Comparison of ENCODE assay signal across 1 cellular context in genomic region chr16:78129349-78129748, GRCh38.
TF ChIP-seq lines count a peak whose summit lies in the region.

No MANE protein-coding gene starts in this region.

TF ChIP-seq in HepG2, 621 proteins besides CTCF, POLR2A, EP300 and RAD21 (continued from another document and continues in another):
- TF ChIP-seq ARID5B (CRISPR knock-in tag; IDR thresholded peaks at IDR 0.05) (peak; percentile 79), BHLHE40 (IDR thresholded peaks at IDR 0.05; ENCODE audit: low read length) (no peak), ZNF7 (CRISPR knock-in tag; IDR thresholded peaks at IDR 0.05) (no peak), ARHGAP35 (CRISPR knock-in tag; IDR thresholded peaks at IDR 0.05; ENCODE audit: borderline replicate concordance) (no peak), IRF9 (CRISPR knock-in tag; IDR thresholded peaks at IDR 0.05; ENCODE audit: borderline replicate concordance) (no peak), ZNF607 (CRISPR knock-in tag; IDR thresholded peaks at IDR 0.05; ENCODE audit: borderline replicate concordance) (no peak), ZNF670 (CRISPR knock-in tag; IDR thresholded peaks at IDR 0.05; ENCODE audit: borderline replicate concordance) (no peak), ZBTB1 (CRISPR knock-in tag; IDR thresholded peaks at IDR 0.05; ENCODE audit: borderline replicate concordance) (no peak), MIER3 (CRISPR knock-in tag; IDR thresholded peaks at IDR 0.05; ENCODE audit: borderline replicate concordance) (peak; percentile 31; the same call in 1 of the 2 replicates), NR2C2 (CRISPR knock-in tag; IDR thresholded peaks at IDR 0.05; ENCODE audit: borderline replicate concordance) (no peak), ZFX (CRISPR knock-in tag; IDR thresholded peaks at IDR 0.05; ENCODE audit: low read depth) (no peak), FOXA1 (IDR thresholded peaks at IDR 0.05) (no peak), FOXA1 (CRISPR knock-in tag; IDR thresholded peaks at IDR 0.05) (0 out of 2 replicates have a peak, but pooled peaks have one; percentile 37), ZSCAN12 (CRISPR knock-in tag; IDR thresholded peaks at IDR 0.05) (no peak), GTF3A (CRISPR knock-in tag; conservative IDR thresholded peaks at IDR 0.05) (no peak), RORA (CRISPR knock-in tag; IDR thresholded peaks at IDR 0.05) (no peak), ZNF570 (CRISPR knock-in tag; IDR thresholded peaks at IDR 0.05; ENCODE audit: borderline replicate concordance) (no peak), ZNF784 (CRISPR knock-in tag; IDR thresholded peaks at IDR 0.05; ENCODE audit: borderline replicate concordance) (no peak), NFKBIZ (CRISPR knock-in tag; IDR thresholded peaks at IDR 0.05) (0 out of 2 replicates have a peak, but pooled peaks have one; percentile 35), ZNF451 (CRISPR knock-in tag; IDR thresholded peaks at IDR 0.05) (no peak), ERF (CRISPR knock-in tag; IDR thresholded peaks at IDR 0.05) (peak; percentile 26; the same call in 1 of the 2 replicates), STAG1 (CRISPR knock-in tag; IDR thresholded peaks at IDR 0.05) (no peak), FOSL2 (CRISPR knock-in tag; IDR thresholded peaks at IDR 0.05) (no peak), TEAD2 (CRISPR knock-in tag; IDR thresholded peaks at IDR 0.05) (no peak), ZNF382 (CRISPR knock-in tag; IDR thresholded peaks at IDR 0.05; ENCODE audit: borderline replicate concordance) (no peak), ZNF230 (CRISPR knock-in tag; IDR thresholded peaks at IDR 0.05) (no peak), ZNF800 (CRISPR knock-in tag; IDR thresholded peaks at IDR 0.05) (no peak), RBFOX2 (IDR thresholded peaks at IDR 0.05; ENCODE audit: low read depth, low read length) (no peak), FOXP4 (CRISPR knock-in tag; IDR thresholded peaks at IDR 0.05) (peak; percentile 48; the same call in 1 of the 2 replicates), ZHX1 (CRISPR knock-in tag; IDR thresholded peaks at IDR 0.05; ENCODE audit: low read depth) (no peak), ZFYVE20 (CRISPR knock-in tag; IDR thresholded peaks at IDR 0.05; ENCODE audit: borderline replicate concordance, low read depth) (no peak), TBX2 (CRISPR knock-in tag; IDR thresholded peaks at IDR 0.05; ENCODE audit: borderline replicate concordance) (peak; percentile 25; the same call in 1 of the 2 replicates), HHEX (CRISPR knock-in tag; IDR thresholded peaks at IDR 0.05) (0 out of 2 replicates have a peak, but pooled peaks have one; percentile 10), ZGPAT (CRISPR knock-in tag; IDR thresholded peaks at IDR 0.05) (0 out of 2 replicates have a peak, but pooled peaks have one; percentile 43), HOMEZ (CRISPR knock-in tag; IDR thresholded peaks at IDR 0.05; ENCODE audit: low read depth) (0 out of 2 replicates have a peak, but pooled peaks have one; percentile 67), ESRRA (CRISPR knock-in tag; IDR thresholded peaks at IDR 0.05; ENCODE audit: low read depth) (no peak), ZNF121 (CRISPR knock-in tag; IDR thresholded peaks at IDR 0.05) (no peak), ZNF710 (CRISPR knock-in tag; IDR thresholded peaks at IDR 0.05; ENCODE audit: borderline replicate concordance) (no peak), MEIS2 (CRISPR knock-in tag; IDR thresholded peaks at IDR 0.05) (no peak), KMT2B (CRISPR knock-in tag; IDR thresholded peaks at IDR 0.05) (no peak), PPARG (CRISPR knock-in tag; conservative IDR thresholded peaks at IDR 0.05) (peak; percentile 44; the same call in 1 of the 2 replicates), DRAP1 (CRISPR knock-in tag; IDR thresholded peaks at IDR 0.05) (no peak), MIXL1 (CRISPR knock-in tag; IDR thresholded peaks at IDR 0.05) (peak; percentile 72; the same call in 1 of the 2 replicates), SOX13 (IDR thresholded peaks at IDR 0.05) (no peak), SOX13 (CRISPR knock-in tag; conservative IDR thresholded peaks at IDR 0.05 in 1 of 2, IDR thresholded peaks at IDR 0.05 in 1 of 2) (peak in 1 of 2 experiments; percentile 87; a peak in 2 of 4 replicates), ZSCAN31 (CRISPR knock-in tag; IDR thresholded peaks at IDR 0.05; ENCODE audit: low read depth) (no peak), ASH2L (IDR thresholded peaks at IDR 0.05; ENCODE audit: insufficient read length, low read depth, low read length) (peak; percentile 27), SALL1 (CRISPR knock-in tag; IDR thresholded peaks at IDR 0.05) (peak; percentile 42; the same call in 1 of the 2 replicates), FOXK1 (CRISPR knock-in tag; IDR thresholded peaks at IDR 0.05; ENCODE audit: borderline replicate concordance, low read depth) (peak; percentile 49; the same call in 1 of the 2 replicates)
